In the genomic region with DNA sequence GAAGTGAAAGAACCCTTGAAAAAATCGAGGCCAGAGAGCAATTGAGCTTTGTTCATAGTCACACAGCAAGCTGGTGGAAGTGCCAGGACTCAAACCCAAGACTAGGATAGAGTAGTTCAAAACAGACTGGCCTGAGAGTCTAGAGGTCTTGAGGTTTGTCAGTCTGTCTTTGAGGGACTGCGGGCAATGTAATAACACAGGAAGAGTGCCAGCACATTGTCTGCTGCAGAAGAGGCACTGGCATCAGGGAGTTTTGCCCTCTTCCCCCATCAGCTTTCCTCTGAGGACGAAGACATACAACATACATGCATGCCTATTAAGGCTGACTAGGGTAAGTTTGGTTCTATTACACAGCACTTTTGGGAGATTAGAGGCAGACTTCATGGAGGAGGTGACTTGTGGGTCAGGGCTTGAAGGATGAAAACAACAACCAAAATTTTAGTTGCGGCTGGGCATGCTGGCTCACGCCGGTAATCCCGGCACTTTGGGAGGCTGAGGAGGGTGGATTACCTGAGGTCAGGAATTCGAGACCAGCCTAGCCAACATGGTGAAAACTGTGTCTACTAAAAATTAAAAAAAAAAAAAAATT, we compare ENCODE assay signal across 18 cellular contexts.
A peak's percentile ranks its signal among the peaks of the same experiment; 100 is the strongest.
DNase-seq lines count a peak whose midpoint lies in the region; ATAC-seq, FAIRE-seq and TF ChIP-seq lines count a peak whose summit lies in the region.
"Had no signal": no experiment of that assay in that cellular context is flagged by ENCODE, and none has a peak within 500 bp of the region (broad histone marks: within the 10 kb centered on the region; RNA-seq: fewer than 3 reads in every experiment).

No MANE protein-coding gene starts in this region.

- H3K9me3 ChIP-seq in spleen = no peaks in the 10 kb centered on the region
- no peaks in the 10 kb centered on the region for H3K9me3 ChIP-seq in transverse colon
- H3K9me3 ChIP-seq: Caco-2, heart left ventricle had no signal

- H3K27ac ChIP-seq in spleen (peak overlapping the region in 6 of 8 donors; percentile 55 to 89 (median 86)), transverse colon (peak overlapping the region in 1 of 4 donors; percentile 35)
- H3K27ac ChIP-seq: 22Rv1, epithelial cell of prostate had no signal

- CTCF ChIA-PET in T-cell (lab: Charles Lee) = interaction anchor here in 1 of 2 donors (1.0 kb wide), 1 partner anchor 99 kb away, joined by 3 read pairs; no protein-coding TSS in a partner anchor

- H3K27me3 Mint-ChIP-seq in T-cell = peaks cover 0 to 4% of the 10 kb centered on the region in 2 donors
- no peaks in the 10 kb centered on the region for H3K27me3 Mint-ChIP-seq in central memory CD8-positive, alpha-beta T cell

- H3K4me1 ChIP-seq in spleen (peaks cover 27 to 81% (median 55%) of the 10 kb centered on the region in 6 donors), transverse colon (peaks cover 6 to 30% (median 10%) of the 10 kb centered on the region in 4 donors)
- H3K4me1 ChIP-seq: Caco-2 had no signal

- H3K4me3 ChIP-seq in spleen (peak overlapping the region in 1 of 8 donors; percentile 32), transverse colon (no peak overlapping the region)

- H3K4me1 Mint-ChIP-seq in T-cell = peaks cover 75 to 84% (median 75%) of the 10 kb centered on the region in 3 donors
- peaks cover 40% of the 10 kb centered on the region for H3K4me1 Mint-ChIP-seq in central memory CD8-positive, alpha-beta T cell

- peak overlapping the region; percentile 95 to 99 for H3K27ac Mint-ChIP-seq in T-cell
- peak overlapping the region; percentile 96 for H3K27ac Mint-ChIP-seq in central memory CD8-positive, alpha-beta T cell (ENCODE audit: low read depth)

- TF ChIP-seq CTCF in spleen (IDR thresholded peaks at IDR 0.05 in 8 of 11, conservative IDR thresholded peaks at IDR 0.05 in 3 of 11) = no peak
- TF ChIP-seq CTCF in D721Med (IDR thresholded peaks at IDR 0.05; ENCODE audit: insufficient read depth, missing control alignments) = no peak
- no peak for TF ChIP-seq CTCF in transverse colon (IDR thresholded peaks at IDR 0.05)

- intact Hi-C loops in spleen (cut with DNase I; ENCODE audit: low total_unique reads) = loop anchor here (10.0 kb wide), 1 partner anchor 116 kb away; no protein-coding TSS in a partner anchor
- intact Hi-C loops in transverse colon (cut with DNase I; ENCODE audit: low total_unique reads) = loop anchor here (10.0 kb wide), 1 partner anchor 106 kb away; no protein-coding TSS in a partner anchor

- H3K36me3 ChIP-seq in spleen = no peaks in the 10 kb centered on the region
- no peaks in the 10 kb centered on the region for H3K36me3 ChIP-seq in transverse colon
- H3K36me3 ChIP-seq: heart left ventricle had no signal

- DNase-seq in SIG-M5 treated with dmso at 0.1 percent for 504 hours (lab: John Stamatoyannopoulos, UW; ENCODE audit: unreplicated experiment) = peak; percentile 59
- no peak for DNase-seq in SIG-M5 (lab: John Stamatoyannopoulos, UW)
- DNase-seq in T-cell = peak in 1 of 34 experiments; percentile 24
- no peak for DNase-seq in central memory CD8-positive, alpha-beta T cell (ENCODE audit: low spot score in 2 of 2)
- DNase-seq in spleen = no peak
- no peak for DNase-seq in D721Med (ENCODE audit: insufficient read length, low spot score)
- DNase-seq in transverse colon = no peak
- DNase-seq: activated gamma-delta T cell; Caco-2; heart left ventricle; kidney glomerular epithelial cell; NCI-H2081; NK-92 treated with Interleukin-12 subunit alpha and Interleukin-12 subunit beta, amount 100 ng/mL, for 24 hours had no signal

- no peak for TF ChIP-seq EP300 in transverse colon (IDR thresholded peaks at IDR 0.05; ENCODE audit: low read depth)

- no peak for FAIRE-seq in D721Med (lab: Jason Lieb, UNC)
- FAIRE-seq: H54 had no signal

- POLR2A ChIA-PET in T-cell (lab: Charles Lee) = interaction anchor here (0.6 to 1.0 kb wide), 3 partner anchors 13 to 1843 kb away, joined by 3 to 4 read pairs (median 4); no protein-coding TSS in a partner anchor

- no peaks in the 10 kb centered on the region for H3K36me3 Mint-ChIP-seq in T-cell
- peaks cover 3% of the 10 kb centered on the region for H3K36me3 Mint-ChIP-seq in central memory CD8-positive, alpha-beta T cell (ENCODE audit: insufficient read depth)

- H3K9me3 Mint-ChIP-seq in T-cell = no peaks in the 10 kb centered on the region
- H3K9me3 Mint-ChIP-seq in central memory CD8-positive, alpha-beta T cell = no peaks in the 10 kb centered on the region

- ATAC-seq in T-cell (replicated peaks in 1 of 4) (no peak), HG02970 (IDR thresholded peaks at IDR 0.05; ENCODE audit: low FRiP score, unreplicated experiment) (no peak)
- no peak for ATAC-seq in central memory CD8-positive, alpha-beta T cell (replicated peaks; ENCODE audit: extremely low read depth, poor library complexity, severe bottlenecking)
- ATAC-seq: heart left ventricle had no signal

- H3K4me3 Mint-ChIP-seq in T-cell = peak overlapping the region; percentile 62 to 83 (median 67)
- H3K4me3 Mint-ChIP-seq in central memory CD8-positive, alpha-beta T cell = peak overlapping the region; percentile 70
- H3K4me3 Mint-ChIP-seq: nephron had no signal

- 68 to 82% (median 75%) methylated on average over 7 to 8 of the region's 8 CpGs for WGBS in spleen, 5 donors
- 50 to 76% methylated on average over 1 to 8 of the region's 8 CpGs for WGBS in transverse colon (ENCODE audit: low coverage in 1 of 2), 2 donors

- H3K27me3 ChIP-seq in spleen (replicated peaks in 1 of 7) (no peaks in the 10 kb centered on the region), transverse colon (no peaks in the 10 kb centered on the region)

- in situ Hi-C loops in transverse colon (cut with MboI; ENCODE audit: low pct_ligation_motif_present in 1 of 4, low pct_unique_long_range_greater_than_20kb in 1 of 4, low sequenced_read_pairs in 3 of 4) = loop anchor here in 3 of 4 donors (25.0 kb wide), 4 partner anchors 114 to 1139 kb away; no protein-coding TSS in a partner anchor

- TF ChIP-seq POLR2A in spleen (IDR thresholded peaks at IDR 0.05) (no peak), transverse colon (IDR thresholded peaks at IDR 0.05) (no peak)
